ENCODE assay signal across 1 cellular context in genomic region chr2:11649093-11649492, GRCh38.
TF ChIP-seq lines count a peak whose summit lies in the region.

No MANE protein-coding gene starts in this region.

TF ChIP-seq in HepG2, 621 proteins besides CTCF, POLR2A, EP300 and RAD21 (continued from another document):
- no peak for TF ChIP-seq ZNF503 (CRISPR knock-in tag; IDR thresholded peaks at IDR 0.05)
- no peak for TF ChIP-seq CREB1 (IDR thresholded peaks at IDR 0.05)
- no peak for TF ChIP-seq CREB1 (CRISPR knock-in tag; IDR thresholded peaks at IDR 0.05)
- TF ChIP-seq ZNF34 (CRISPR knock-in tag; IDR thresholded peaks at IDR 0.05; ENCODE audit: borderline replicate concordance), result no peak
- no peak for TF ChIP-seq RFX1 (IDR thresholded peaks at IDR 0.05)
- TF ChIP-seq TEAD3 (CRISPR knock-in tag; optimal IDR thresholded peaks at IDR 0.05; ENCODE audit: borderline replicate concordance), result no peak
- no peak for TF ChIP-seq TBP (CRISPR knock-in tag; IDR thresholded peaks at IDR 0.05)
- TF ChIP-seq ZBTB20 (CRISPR knock-in tag; IDR thresholded peaks at IDR 0.05; ENCODE audit: borderline replicate concordance, low read depth), result no peak
- no peak for TF ChIP-seq SPEN (CRISPR knock-in tag; IDR thresholded peaks at IDR 0.05; ENCODE audit: low read depth)
- no peak for TF ChIP-seq HMGXB3 (CRISPR knock-in tag; IDR thresholded peaks at IDR 0.05; ENCODE audit: borderline replicate concordance)
- no peak for TF ChIP-seq FOXM1 (CRISPR knock-in tag; IDR thresholded peaks at IDR 0.05)
- no peak for TF ChIP-seq ZBTB10 (CRISPR knock-in tag; IDR thresholded peaks at IDR 0.05; ENCODE audit: borderline replicate concordance)
- no peak for TF ChIP-seq FOSL2 (CRISPR knock-in tag; IDR thresholded peaks at IDR 0.05)
